15 cellular contexts compared by ENCODE assay signal in genomic region chr10:29378106-29378505, GRCh38.
"Had no signal": no experiment of that assay in that cellular context is flagged by ENCODE, and none has a peak within 500 bp of the region (broad histone marks: within the 10 kb centered on the region; RNA-seq: fewer than 3 reads in every experiment).

No MANE protein-coding gene starts in this region.

- DNase-seq: esophagus squamous epithelium; glutamatergic neuron; left ventricle myocardium inferior; posterior cingulate gyrus; stimulated activated CD4-positive, alpha-beta T cell treated with anti-CD3 and anti-CD28 coated beads, Interleukin-2, amount 100 ng/mL, for 48 hours; stimulated activated naive CD8-positive, alpha-beta T cell treated with anti-CD3 and anti-CD28 coated beads, Interleukin-15, Interleukin-2, amounts not matched to agents 100 U/mL and 50 U/mL, for 24 hours; thyroid gland had no signal

- H3K9me3 ChIP-seq: esophagus squamous epithelium, gastroesophageal sphincter, left ventricle myocardium inferior, right atrium auricular region, suprapubic skin, thyroid gland had no signal

- H3K4me1 ChIP-seq: esophagus squamous epithelium, left ventricle myocardium inferior, right atrium auricular region, suprapubic skin, thyroid gland had no signal

- H3K36me3 Mint-ChIP-seq: naive thymus-derived CD8-positive, alpha-beta T cell had no signal

- H3K4me3 Mint-ChIP-seq: central memory CD8-positive, alpha-beta T cell; naive thymus-derived CD8-positive, alpha-beta T cell had no signal

- ATAC-seq: gastroesophageal sphincter; naive thymus-derived CD8-positive, alpha-beta T cell; stimulated activated naive CD8-positive, alpha-beta T cell treated with anti-CD3 and anti-CD28 coated beads, Interleukin-15, Interleukin-2, amounts not matched to agents 100 U/mL and 50 U/mL, for 24 hours had no signal

- H3K27me3 ChIP-seq: esophagus squamous epithelium, gastroesophageal sphincter, right atrium auricular region, suprapubic skin, thyroid gland had no signal

- H3K4me3 ChIP-seq: esophagus squamous epithelium, gastroesophageal sphincter, left ventricle myocardium inferior, lung, right atrium auricular region, suprapubic skin, thyroid gland had no signal

- H3K36me3 ChIP-seq: esophagus squamous epithelium, gastroesophageal sphincter, left ventricle myocardium inferior, right atrium auricular region, suprapubic skin, thyroid gland had no signal

- FAIRE-seq: keratinocyte, small intestine had no signal

- H3K9me3 Mint-ChIP-seq: central memory CD8-positive, alpha-beta T cell; naive thymus-derived CD8-positive, alpha-beta T cell had no signal

- H3K27ac ChIP-seq: esophagus squamous epithelium, gastroesophageal sphincter, left ventricle myocardium inferior, right atrium auricular region, suprapubic skin, thyroid gland had no signal
